8 cellular contexts compared by ENCODE assay signal in the genomic region with DNA sequence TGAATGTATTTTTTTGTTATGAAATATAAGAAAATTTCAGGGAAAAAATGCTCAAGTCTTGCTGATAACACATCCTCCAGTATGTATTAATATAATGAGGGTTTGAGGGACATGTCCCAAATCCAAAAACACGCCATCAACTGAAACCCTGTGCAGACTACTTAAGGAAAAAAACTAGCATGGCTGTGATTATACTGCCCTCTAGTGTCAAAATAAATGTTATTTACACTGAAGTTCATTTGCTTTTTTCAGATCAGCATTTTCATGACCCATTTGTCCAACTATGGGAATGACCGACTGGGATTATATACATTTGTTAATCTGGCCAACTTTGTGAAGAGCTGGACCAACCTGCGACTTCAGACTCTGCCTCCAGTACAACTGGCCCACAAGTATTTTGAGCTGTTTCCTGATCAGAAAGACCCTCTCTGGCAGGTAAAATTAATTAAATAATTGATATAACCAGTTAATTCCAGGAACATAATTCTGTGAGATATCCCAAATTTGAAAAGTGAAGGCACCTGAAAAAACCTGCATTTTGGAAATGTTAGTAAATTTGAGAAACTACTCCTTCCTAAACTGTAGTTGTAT.
DNase-seq lines count a peak whose midpoint lies in the region; ATAC-seq and TF ChIP-seq lines count a peak whose summit lies in the region.

No MANE protein-coding gene starts in this region.

- no peaks in the 10 kb centered on the region for H3K4me1 Mint-ChIP-seq in effector memory CD8-positive, alpha-beta T cell (ENCODE audit: low read depth in 2 of 2)

- H4K20me1 ChIP-seq in DOHH2 (ENCODE audit: control insufficient read depth, insufficient read depth, low read depth, low read length) (no peaks in the 10 kb centered on the region), Loucy (ENCODE audit: insufficient read depth, low read length, poor library complexity, severe bottlenecking) (no peaks in the 10 kb centered on the region)

- H3K9ac ChIP-seq in Loucy (ENCODE audit: low read depth, low read length, poor library complexity, severe bottlenecking), result peak overlapping the region; percentile 45

- no peaks in the 10 kb centered on the region for H3F3A ChIP-seq in DOHH2 (ENCODE audit: control insufficient read depth, insufficient read depth)
- no peaks in the 10 kb centered on the region for H3F3A ChIP-seq in Loucy (ENCODE audit: low read depth)

- H3K4me2 ChIP-seq in DOHH2 (ENCODE audit: low read length) (no peak overlapping the region), Loucy (ENCODE audit: low read depth, low read length, poor library complexity, severe bottlenecking) (peak overlapping the region; percentile 36)

- in situ Hi-C loops in SK-MEL-5 (cut with HindIII; ENCODE audit: low pct_unique_long_range_greater_than_20kb, low sequenced_read_pairs), result no loop called here

- H3K4me3 ChIP-seq in DOHH2 (ENCODE audit: low read length) (no peak overlapping the region), Loucy (ENCODE audit: low read length, poor library complexity, severe bottlenecking) (no peak overlapping the region), fibroblast of the aortic adventitia (ENCODE audit: low read depth, low read length) (no peak overlapping the region)

- no peaks in the 10 kb centered on the region for H3K36me3 Mint-ChIP-seq in effector memory CD8-positive, alpha-beta T cell (ENCODE audit: insufficient read depth)

- no peaks in the 10 kb centered on the region for H3K27me3 Mint-ChIP-seq in effector memory CD8-positive, alpha-beta T cell

- no peaks in the 10 kb centered on the region for H3K9me3 Mint-ChIP-seq in effector memory CD8-positive, alpha-beta T cell

- H2AFZ ChIP-seq in Loucy (ENCODE audit: low read length), result peak overlapping the region; percentile 33; the same call in 1 of the 2 replicates

- ATAC-seq in GM21515 (IDR thresholded peaks at IDR 0.05; ENCODE audit: unreplicated experiment), result peak; percentile 60
- ATAC-seq in effector memory CD8-positive, alpha-beta T cell (replicated peaks), result no peak
- ATAC-seq in HG03097 (IDR thresholded peaks at IDR 0.05; ENCODE audit: low FRiP score, unreplicated experiment), result no peak

- H3K9me3 ChIP-seq in DOHH2 (ENCODE audit: control insufficient read depth, insufficient read depth, low read length), result no peaks in the 10 kb centered on the region
- H3K9me3 ChIP-seq in Loucy (ENCODE audit: insufficient read depth, low read depth, low read length), result no peaks in the 10 kb centered on the region

- H3K9me2 ChIP-seq in DOHH2 (replicated peaks; ENCODE audit: control insufficient read depth, low read length) (no peaks in the 10 kb centered on the region), Loucy (replicated peaks; ENCODE audit: low read depth, low read length) (no peaks in the 10 kb centered on the region)

- peaks cover 4% of the 10 kb centered on the region; the same call in 1 of the 2 replicates for H3K27me3 ChIP-seq in DOHH2 (ENCODE audit: control insufficient read depth, low read length)
- no peaks in the 10 kb centered on the region for H3K27me3 ChIP-seq in Loucy (ENCODE audit: insufficient read depth, low read length, poor library complexity, severe bottlenecking)

- DNase-seq in SK-MEL-5 (ENCODE audit: low read depth, low spot score), result peak; percentile 76
- peak; percentile 84 for DNase-seq in fibroblast of the aortic adventitia (ENCODE audit: low read depth)
- DNase-seq in renal cortical epithelial cell (ENCODE audit: low read depth), result peak; percentile 79
- DNase-seq in effector memory CD8-positive, alpha-beta T cell, result no peak

- no peaks in the 10 kb centered on the region for H3K4me1 ChIP-seq in DOHH2 (ENCODE audit: control insufficient read depth, low read length)
- peaks cover 31% of the 10 kb centered on the region for H3K4me1 ChIP-seq in Loucy (ENCODE audit: insufficient read depth, low read length, poor library complexity, severe bottlenecking)

- no peak overlapping the region for H3K27ac Mint-ChIP-seq in effector memory CD8-positive, alpha-beta T cell

- H3K79me2 ChIP-seq in DOHH2 (ENCODE audit: control insufficient read depth, low read length) (no peaks in the 10 kb centered on the region), Loucy (ENCODE audit: insufficient read depth, low read length) (no peaks in the 10 kb centered on the region)

- H3K4me3 Mint-ChIP-seq in effector memory CD8-positive, alpha-beta T cell, result no peak overlapping the region

- H3K36me3 ChIP-seq in DOHH2 (ENCODE audit: control insufficient read depth, low read length) (no peaks in the 10 kb centered on the region), Loucy (ENCODE audit: insufficient read depth, low read length) (no peaks in the 10 kb centered on the region)

- TF ChIP-seq CTCF in DOHH2 (IDR thresholded peaks at IDR 0.05; ENCODE audit: low read depth, low read length, poor library complexity, severe bottlenecking), result peak; percentile 68
- peak; percentile 84 for TF ChIP-seq CTCF in Loucy (conservative IDR thresholded peaks at IDR 0.05; ENCODE audit: low read length)
- TF ChIP-seq CTCF in fibroblast of the aortic adventitia (IDR thresholded peaks at IDR 0.05; ENCODE audit: insufficient read depth, low read length), result peak; percentile 52

- H3K27ac ChIP-seq in DOHH2 (ENCODE audit: low read depth, low read length), result no peak overlapping the region

Comparison
In these comparisons a context has a peak if more than half of its experiments do, and no peak if none do; other contexts are left out.
1. DNase-seq: peak in SK-MEL-5 (single experiment), fibroblast of the aortic adventitia (single experiment) and renal cortical epithelial cell (single experiment); none in effector memory CD8-positive, alpha-beta T cell (0 of 3).
2. Peak in every context shown above with its lines, with median percentiles within 50 percentile points of each other: CTCF ChIP-seq.